ENCODE assay signal across 13 cellular contexts in the genomic region with DNA sequence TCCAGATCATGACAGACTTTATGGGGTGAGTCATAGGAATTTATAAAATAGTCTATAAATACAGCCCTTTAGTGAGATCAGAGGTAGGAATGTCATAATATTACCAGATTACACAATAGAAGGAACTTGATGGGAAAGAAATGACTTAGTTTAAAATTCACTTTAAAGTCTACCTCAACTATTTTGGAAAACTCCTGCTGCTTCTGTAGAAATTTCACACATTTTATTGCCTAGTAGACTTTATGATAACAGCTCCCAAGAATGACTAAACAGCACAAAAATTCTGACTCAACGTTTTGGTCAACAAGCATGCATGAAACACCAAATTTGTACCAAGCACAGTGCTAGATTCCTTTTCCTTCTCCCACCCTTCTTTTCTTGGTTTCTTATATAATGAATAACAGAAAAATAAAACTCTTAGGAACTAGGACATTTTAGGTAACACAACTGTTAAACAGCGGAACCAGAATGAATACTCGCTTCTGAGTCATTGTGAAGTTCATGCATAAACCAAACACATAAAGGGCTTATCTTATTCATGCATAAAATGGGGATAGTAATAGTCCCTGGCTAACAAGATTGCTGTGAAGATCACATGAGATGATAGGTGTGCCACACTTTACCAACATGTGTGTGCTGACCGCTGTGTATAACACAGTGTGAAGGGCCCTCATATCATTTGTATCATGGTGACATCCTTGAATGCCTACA.
DNase-seq lines count a peak whose midpoint lies in the region; ATAC-seq and TF ChIP-seq lines count a peak whose summit lies in the region.
"Had no signal": no experiment of that assay in that cellular context is flagged by ENCODE, and none has a peak within 500 bp of the region (broad histone marks: within the 10 kb centered on the region; RNA-seq: fewer than 3 reads in every experiment).

No MANE protein-coding gene starts in this region.

- H3K4me3 ChIP-seq in mammary epithelial cell (replicated peaks in 1 of 3; ENCODE audit: insufficient read depth in 1 of 3, low read depth in 2 of 3, low read length in 3 of 3) = no peak overlapping the region
- H3K4me3 ChIP-seq in mesendoderm (ENCODE audit: low read length) = no peak overlapping the region
- H3K4me3 ChIP-seq in mucosa of descending colon = no peak overlapping the region
- H3K4me3 ChIP-seq in tibial nerve = no peak overlapping the region
- H3K4me3 ChIP-seq: right atrium auricular region, suprapubic skin had no signal

- no peak overlapping the region for H3K18ac ChIP-seq in mesendoderm (ENCODE audit: low read length)

- ATAC-seq in GM21529 (IDR thresholded peaks at IDR 0.05; ENCODE audit: unreplicated experiment) (no peak), mucosa of descending colon (no peak), GM21515 (IDR thresholded peaks at IDR 0.05; ENCODE audit: unreplicated experiment) (no peak)

- intact Hi-C loops in mammary epithelial cell (cut with micrococcal nuclease) (no loop called here), mucosa of descending colon (cut with DNase I, micrococcal nuclease) (no loop called here)

- in situ Hi-C loops in mammary epithelial cell (cut with MboI; ENCODE audit: low sequenced_read_pairs in 2 of 2) = no loop called here

- peak overlapping the region; percentile 7 for H3K27ac ChIP-seq in mammary epithelial cell (ENCODE audit: insufficient read depth, low read depth, low read length)
- no peak overlapping the region for H3K27ac ChIP-seq in mesendoderm (ENCODE audit: low read depth, low read length)
- peak overlapping the region in 1 of 4 donors; percentile 36 for H3K27ac ChIP-seq in tibial nerve
- H3K27ac ChIP-seq: right atrium auricular region, suprapubic skin had no signal

- H3K27me3 ChIP-seq in mammary epithelial cell (ENCODE audit: insufficient read depth, low read length) (no peaks in the 10 kb centered on the region), mesendoderm (ENCODE audit: insufficient read depth, low read length, poor library complexity) (no peaks in the 10 kb centered on the region), tibial nerve (no peaks in the 10 kb centered on the region)
- H3K27me3 ChIP-seq: right atrium auricular region, suprapubic skin had no signal

- H3K4me1 ChIP-seq in mammary epithelial cell (ENCODE audit: insufficient read depth, low read length) (peaks cover 9% of the 10 kb centered on the region), mesendoderm (ENCODE audit: control insufficient read depth, low read depth, low read length) (no peaks in the 10 kb centered on the region), mucosa of descending colon (ENCODE audit: low read depth) (no peaks in the 10 kb centered on the region), tibial nerve (no peaks in the 10 kb centered on the region)
- H3K4me1 ChIP-seq: right atrium auricular region, suprapubic skin had no signal

- H3K9me3 ChIP-seq in mammary epithelial cell (replicated peaks; ENCODE audit: insufficient read depth, low read length) = no peaks in the 10 kb centered on the region
- H3K9me3 ChIP-seq in mucosa of descending colon = no peaks in the 10 kb centered on the region
- H3K9me3 ChIP-seq in tibial nerve = no peaks in the 10 kb centered on the region
- H3K9me3 ChIP-seq: suprapubic skin had no signal

- no peak overlapping the region for H3K4ac ChIP-seq in mesendoderm (ENCODE audit: low read depth, low read length)

- no peak for TF ChIP-seq CTCF in mammary epithelial cell (conservative IDR thresholded peaks at IDR 0.05 in 1 of 2, IDR thresholded peaks at IDR 0.05 in 1 of 2; ENCODE audit: extremely low read depth in 1 of 2, insufficient read depth in 1 of 2, low read depth in 1 of 2, low read length in 2 of 2)
- TF ChIP-seq CTCF in mucosa of descending colon (IDR thresholded peaks at IDR 0.05) = no peak
- no peak for TF ChIP-seq CTCF in tibial nerve (IDR thresholded peaks at IDR 0.05)

- H2AK5ac ChIP-seq in mesendoderm (ENCODE audit: low read length) = no peak overlapping the region

- peak; percentile 97 for DNase-seq in A172 (ENCODE audit: low spot score)
- DNase-seq in HS-5 (ENCODE audit: low read depth) = peak; percentile 95
- peak; percentile 42 for DNase-seq in mammary epithelial cell
- peak; percentile 30 for DNase-seq in mesendoderm
- DNase-seq in mucosa of descending colon = no peak
- DNase-seq in tibial nerve (ENCODE audit: low spot score in 2 of 2) = no peak
- DNase-seq: DMS153, NCI-H1436 treated with DMSO at 0.1 percent for 48 hours, NCI-H524 had no signal

- H3K56ac ChIP-seq in mesendoderm (ENCODE audit: low read length) = no peak overlapping the region

- H3K4me2 ChIP-seq in mammary epithelial cell (ENCODE audit: insufficient read depth, low read depth, low read length) (peak overlapping the region; percentile 9), mesendoderm (ENCODE audit: low read length) (no peak overlapping the region)

- H2BK15ac ChIP-seq in mesendoderm (replicated peaks; ENCODE audit: low read depth) = no peak overlapping the region

- no peak overlapping the region for H2BK5ac ChIP-seq in mesendoderm (ENCODE audit: low read length)

- H3K23ac ChIP-seq in mesendoderm (ENCODE audit: low read length) = no peak overlapping the region

- no TSS peak for BruUV-seq in mammary epithelial cell (replicated peaks; lab: Mats Ljungman, UMichigan)

- no peaks in the 10 kb centered on the region for H3K36me3 ChIP-seq in mammary epithelial cell (ENCODE audit: insufficient read depth, low read length)
- no peaks in the 10 kb centered on the region for H3K36me3 ChIP-seq in mesendoderm (ENCODE audit: control insufficient read depth, insufficient read depth, low read length)
- H3K36me3 ChIP-seq in mucosa of descending colon (ENCODE audit: low read depth) = no peaks in the 10 kb centered on the region
- H3K36me3 ChIP-seq in tibial nerve = no peaks in the 10 kb centered on the region
- H3K36me3 ChIP-seq: right atrium auricular region, suprapubic skin had no signal

- H3K79me2 ChIP-seq in mammary epithelial cell (ENCODE audit: insufficient read depth, low read length) (no peaks in the 10 kb centered on the region), mesendoderm (ENCODE audit: control insufficient read depth, insufficient read depth, low read length) (no peaks in the 10 kb centered on the region)

- TF ChIP-seq POLR2A in tibial nerve (IDR thresholded peaks at IDR 0.05) = no peak

- no peaks in the 10 kb centered on the region for H4K20me1 ChIP-seq in mammary epithelial cell (ENCODE audit: insufficient read depth, low read length)

- 52% methylated on average over 4 of the region's 4 CpGs for WGBS in mammary epithelial cell (ENCODE audit: low coverage, missing lambda C conversion rate)
- WGBS in mesendoderm (ENCODE audit: extremely low coverage, insufficient coverage, low lambda C conversion rate) = no CpG with 5 or more reads among the region's 4 CpGs
- 74% methylated on average over 4 of the region's 4 CpGs for WGBS in tibial nerve, 2 donors

- no peak overlapping the region for H4K5ac ChIP-seq in mesendoderm (ENCODE audit: low read length)

- H4K8ac ChIP-seq in mesendoderm (ENCODE audit: low read depth, low read length) = no peak overlapping the region

- CTCF ChIA-PET in mammary epithelial cell (lab: Charles Lee; ENCODE audit: low non-redundant PET) = no interaction called here

- no peak overlapping the region for H2BK120ac ChIP-seq in mesendoderm (ENCODE audit: low read depth, low read length)

- dilution Hi-C loops in mammary epithelial cell (cut with HindIII; ENCODE audit: low sequenced_read_pairs) = no loop called here

- H3K79me1 ChIP-seq in mesendoderm (ENCODE audit: low read length) = no peaks in the 10 kb centered on the region

- H2AFZ ChIP-seq in mammary epithelial cell (ENCODE audit: low read depth, low read length) = no peak overlapping the region

- TF ChIP-seq EP300 in tibial nerve (IDR thresholded peaks at IDR 0.05) = no peak

- H3K9ac ChIP-seq in mammary epithelial cell (ENCODE audit: insufficient read depth, low read length) = no peak overlapping the region
- no peak overlapping the region for H3K9ac ChIP-seq in mesendoderm (ENCODE audit: low read length)

Comparison
In these comparisons a context has a peak if more than half of its experiments do, and no peak if none do; other contexts are left out.
1. DNase-seq: peak in A172 (single experiment), HS-5 (single experiment), mammary epithelial cell (single experiment) and mesendoderm (single experiment); none in mucosa of descending colon (0 of 3) and tibial nerve (0 of 2).